8 cellular contexts compared by ENCODE assay signal in the genomic region with DNA sequence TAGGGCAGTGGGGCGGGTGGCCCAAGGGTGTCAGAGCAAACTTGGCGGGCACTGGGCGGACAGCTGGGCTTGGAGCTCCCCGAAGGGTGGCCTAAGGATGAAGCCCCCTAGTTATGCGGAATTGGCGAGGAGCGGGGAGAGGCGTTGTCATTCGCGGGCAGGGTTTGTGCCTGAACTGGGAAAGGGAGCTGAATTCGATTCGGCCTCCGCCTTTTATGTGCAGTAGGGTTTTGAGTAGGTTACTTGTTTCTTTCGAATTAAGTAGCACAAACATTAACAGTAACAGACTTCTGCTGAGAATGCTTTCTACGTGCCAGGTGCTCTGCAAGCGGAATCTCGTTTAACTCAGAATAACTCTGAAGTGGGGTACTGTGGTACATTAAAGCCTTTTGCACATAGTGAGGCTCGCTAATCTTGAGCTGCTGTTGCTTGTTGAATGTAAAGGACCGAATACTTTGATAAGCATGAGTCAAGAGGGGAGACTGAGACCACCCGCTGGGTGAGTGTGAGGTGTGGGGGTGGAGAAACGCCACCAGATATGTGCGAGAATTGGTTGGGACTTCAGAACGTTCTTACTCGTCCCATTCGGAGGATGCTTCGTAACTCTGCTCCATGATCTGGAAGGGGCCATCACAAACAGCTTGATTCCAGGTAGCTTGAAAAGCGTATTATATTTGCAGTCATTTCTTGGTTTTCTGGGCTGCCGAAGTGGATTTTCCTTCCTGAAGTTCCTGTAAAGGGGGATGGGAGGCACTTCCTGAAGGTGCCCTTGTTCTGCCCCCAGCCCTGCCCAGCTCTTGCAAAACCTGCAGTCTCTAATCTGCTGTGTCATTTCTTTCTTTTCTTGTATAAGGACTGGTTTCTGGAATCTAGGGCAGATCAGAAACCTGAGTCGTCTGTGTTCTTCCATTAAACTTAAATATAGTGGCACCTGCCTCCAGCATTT. TPM values are rescaled to one million over a fixed set of nuclear protein-coding genes. Genes with fewer than 3 reads are reported as not detected.
DNase-seq lines count a peak whose midpoint lies in the region; ATAC-seq and TF ChIP-seq lines count a peak whose summit lies in the region.

No MANE protein-coding gene starts in this region.

- H3K9ac ChIP-seq in iPS-20b (ENCODE audit: low read depth, low read length), result peak overlapping the region; percentile 95

- H3K36me3 ChIP-seq in MG63 (peaks cover 31% of the 10 kb centered on the region), iPS-20b (ENCODE audit: insufficient read depth, low read depth, low read length) (peaks cover 41% of the 10 kb centered on the region), stomach (peaks cover 34 to 39% (median 39%) of the 10 kb centered on the region in 4 donors)

- no peak for TF ChIP-seq EP300 in stomach (IDR thresholded peaks at IDR 0.05)

- TF ChIP-seq CTCF in stomach (IDR thresholded peaks at IDR 0.05), result no peak

- H3K4me3 ChIP-seq in MG63 (peak overlapping the region; percentile 92), iPS-20b (ENCODE audit: low read length) (peak overlapping the region; percentile 100), stomach (peak overlapping the region; percentile 88 to 100 (median 94))

- intact Hi-C loops in stomach (cut with DNase I; ENCODE audit: low total_unique reads), result loop anchor here (10.0 kb wide), 1 partner anchor 52 kb away; no protein-coding TSS in a partner anchor

- H3K9me3 Mint-ChIP-seq in activated naive CD8-positive, alpha-beta T cell treated with anti-CD3 and anti-CD28 coated beads for 36 hours, result no peaks in the 10 kb centered on the region

- DNase-seq in EH (ENCODE audit: low read depth) (peak; percentile 46), MG63 (peak; percentile 31), stomach (peak; percentile 35), globus pallidus (ENCODE audit: low spot score) (no peak)
- no peak for DNase-seq in activated naive CD8-positive, alpha-beta T cell treated with anti-CD3 and anti-CD28 coated beads for 36 hours

- H3K4me3 Mint-ChIP-seq in activated naive CD8-positive, alpha-beta T cell treated with anti-CD3 and anti-CD28 coated beads for 36 hours, result peak overlapping the region; percentile 99

- 0 to 3% (median 2%) methylated on average over 26 to 29 of the region's 29 CpGs for WGBS in stomach, 5 donors

- H3K27me3 Mint-ChIP-seq in activated naive CD8-positive, alpha-beta T cell treated with anti-CD3 and anti-CD28 coated beads for 36 hours, result no peaks in the 10 kb centered on the region

- peaks cover 28% of the 10 kb centered on the region for H3K36me3 Mint-ChIP-seq in activated naive CD8-positive, alpha-beta T cell treated with anti-CD3 and anti-CD28 coated beads for 36 hours

- peaks cover 3% of the 10 kb centered on the region; the same call in 1 of the 2 replicates for H3K4me1 ChIP-seq in iPS-20b (ENCODE audit: insufficient read depth, low read length)
- peaks cover 21 to 30% (median 24%) of the 10 kb centered on the region in 4 donors for H3K4me1 ChIP-seq in stomach

- H3K27ac ChIP-seq in iPS-20b (ENCODE audit: low read length), result peak overlapping the region; percentile 65
- peak overlapping the region; percentile 91 to 97 (median 95) for H3K27ac ChIP-seq in stomach

- no peak for ATAC-seq in GM18870 (IDR thresholded peaks at IDR 0.05; ENCODE audit: unreplicated experiment)
- ATAC-seq in GM19397 (IDR thresholded peaks at IDR 0.05; ENCODE audit: unreplicated experiment), result no peak

- no peaks in the 10 kb centered on the region for H3K9me3 ChIP-seq in MG63
- no peaks in the 10 kb centered on the region for H3K9me3 ChIP-seq in iPS-20b (ENCODE audit: insufficient read depth, low read depth, low read length)
- H3K9me3 ChIP-seq in stomach, result no peaks in the 10 kb centered on the region

- H3K27ac Mint-ChIP-seq in activated naive CD8-positive, alpha-beta T cell treated with anti-CD3 and anti-CD28 coated beads for 36 hours, result peak overlapping the region; percentile 94

- H3K4me1 Mint-ChIP-seq in activated naive CD8-positive, alpha-beta T cell treated with anti-CD3 and anti-CD28 coated beads for 36 hours, result peaks cover 24% of the 10 kb centered on the region

- H3K27me3 ChIP-seq in MG63, result no peaks in the 10 kb centered on the region
- H3K27me3 ChIP-seq in iPS-20b (ENCODE audit: insufficient read depth, low read length), result no peaks in the 10 kb centered on the region
- no peaks in the 10 kb centered on the region for H3K27me3 ChIP-seq in stomach

- no peak for TF ChIP-seq POLR2A in stomach (IDR thresholded peaks at IDR 0.05)

RNA-seq across cellular contexts. Expression of a gene that starts 0.9 kb away (rescaled TPM):
- 259 and 278 TPM in 2 replicates for total RNA-seq in MG63 (2014; rRNA removed; shearing (Covaris generic); ENCODE audit: low replicate concordance)
- 100 to 1,000 TPM; 124 to 127 TPM for total RNA-seq in activated naive CD8-positive, alpha-beta T cell treated with anti-CD3 and anti-CD28 coated beads for 36 hours
- 100 to 1,000 TPM in 2 of 5 donors, 10 to 100 TPM in 3; 35.0 to 136 (median 96.4) TPM for total RNA-seq in stomach
- polyA plus RNA-seq in stomach, result 100 to 1,000 TPM in 1 of 3 donors, 10 to 100 TPM in 2; 76.8 to 113 (median 84.6) TPM

RNA-seq across cellular contexts. Expression of a gene that starts 33.0 kb away (rescaled TPM):
- 16.3 and 18.5 TPM in 2 replicates for total RNA-seq in MG63 (2014; rRNA removed; shearing (Covaris generic); ENCODE audit: low replicate concordance)
- total RNA-seq in activated naive CD8-positive, alpha-beta T cell treated with anti-CD3 and anti-CD28 coated beads for 36 hours, result 10 to 100 TPM; 52.1 to 54.0 TPM
- 10 to 100 TPM in 4 of 5 donors, not detected in 1; 14.9 to 24.6 (median 18.7) TPM for total RNA-seq in stomach
- 1 to 10 TPM; 4.6 to 5.2 (median 4.8) TPM for polyA plus RNA-seq in stomach

RNA-seq across cellular contexts. Expression of a gene that starts 39.6 kb away (rescaled TPM):
- not detected in 2 replicates for total RNA-seq in MG63 (2014; rRNA removed; shearing (Covaris generic); ENCODE audit: low replicate concordance)
- total RNA-seq in activated naive CD8-positive, alpha-beta T cell treated with anti-CD3 and anti-CD28 coated beads for 36 hours, result 10 to 100 TPM; 70.6 to 73.4 TPM
- 1 to 10 TPM in 3 of 5 donors, not detected in 2; 1.3 to 8.7 (median 1.3) TPM for total RNA-seq in stomach
- polyA plus RNA-seq in stomach, result 1 to 10 TPM in 1 of 3 donors, under 1 TPM in 2; 0.25 to 2.7 (median 0.56) TPM

Comparison
In these comparisons a context has a peak if more than half of its experiments do, and no peak if none do; other contexts are left out.
1. DNase-seq: peak in EH (single experiment), MG63 (single experiment) and stomach (single experiment); none in activated naive CD8-positive, alpha-beta T cell treated with anti-CD3 and anti-CD28 coated beads for 36 hours (single experiment) and globus pallidus (single experiment).
2. RNA of a gene that starts 39.6 kb away (total RNA-seq): 70.6 to 73.4 TPM in activated naive CD8-positive, alpha-beta T cell treated with anti-CD3 and anti-CD28 coated beads for 36 hours; 1.3 to 8.7 TPM in stomach and not detected in MG63; every median in the first group is over 4 times any median in the second.
3. Peak in every context shown above with its lines, with median percentiles within 50 percentile points of each other: H3K4me3 ChIP-seq.